ENCODE assay signal across 9 cellular contexts in genomic region chr14:68249534-68250517, GRCh38.
DNase-seq lines count a peak whose midpoint lies in the region; ATAC-seq, FAIRE-seq and TF ChIP-seq lines count a peak whose summit lies in the region.
"Had no signal": no experiment of that assay in that cellular context is flagged by ENCODE, and none has a peak within 500 bp of the region (broad histone marks: within the 10 kb centered on the region; RNA-seq: fewer than 3 reads in every experiment).

No MANE protein-coding gene starts in this region.

- POLR2A ChIA-PET in activated CD4-positive, alpha-beta memory T cell treated with anti-CD3 and anti-CD28 coated beads for 36 hours (lab: Charles Lee): interaction anchor here (0.7 to 2.2 kb wide), 3 partner anchors 532 to 545 kb away, joined by 3 to 8 read pairs (median 3); partner anchors contain the start of gene ZFP36L1

- in situ Hi-C loops in astrocyte of the spinal cord (cut with HindIII; ENCODE audit: low sequenced_read_pairs): loop anchor here (10.0 kb wide), 1 partner anchor 315 kb away; no protein-coding TSS in a partner anchor

- no peaks in the 10 kb centered on the region for H3K9me3 ChIP-seq in lower lobe of right lung

- intact Hi-C loops in lower lobe of right lung (cut with DNase I): loop anchor here (10.0 kb wide), 2 partner anchors 305 to 545 kb away; partner anchors contain the start of gene ZFP36L1
- intact Hi-C loops in activated CD4-positive, alpha-beta memory T cell treated with anti-CD3 and anti-CD28 coated beads for 36 hours (cut with micrococcal nuclease): loop anchor here (5.0 kb wide), 3 partner anchors 308 to 467 kb away; no protein-coding TSS in a partner anchor

- H3K4me3 ChIP-seq in astrocyte of the spinal cord (ENCODE audit: low read depth, low read length) (no peak overlapping the region), lower lobe of right lung (no peak overlapping the region)

- peak overlapping the region; percentile 48 for H3K27ac ChIP-seq in lower lobe of right lung

- no peak for DNase-seq in activated naive CD4-positive, alpha-beta T cell treated with anti-CD3 and anti-CD28 coated beads, Interleukin-2, amount 50 U/mL, for 72 hours (ENCODE audit: low spot score in 2 of 2)
- no peak for DNase-seq in activated naive CD4-positive, alpha-beta T cell (lab: John Stamatoyannopoulos, UW)
- DNase-seq in astrocyte of the spinal cord (ENCODE audit: low read depth, low spot score) (peak; percentile 80), lower lobe of right lung (no peak), urothelium cell line (ENCODE audit: low spot score) (peak; percentile 40), D721Med (ENCODE audit: insufficient read length, low spot score) (no peak)
- no peak for DNase-seq in activated CD8-positive, alpha-beta memory T cell treated with anti-CD3 and anti-CD28 coated beads, Interleukin-2, amount 50 U/mL, for 48 hours
- no peak for DNase-seq in activated CD4-positive, alpha-beta memory T cell treated with anti-CD3 and anti-CD28 coated beads for 36 hours
- DNase-seq: SIG-M5 had no signal

- CTCF ChIA-PET in activated CD4-positive, alpha-beta memory T cell treated with anti-CD3 and anti-CD28 coated beads for 36 hours (lab: Charles Lee): interaction anchor here (0.7 to 9.5 kb wide), 31 partner anchors 9 to 593 kb away, joined by 3 to 142 read pairs (median 4); no protein-coding TSS in a partner anchor

- H3K27me3 Mint-ChIP-seq in activated CD4-positive, alpha-beta memory T cell treated with anti-CD3 and anti-CD28 coated beads for 36 hours: no peaks in the 10 kb centered on the region

- H3K36me3 ChIP-seq in lower lobe of right lung: no peaks in the 10 kb centered on the region

- peak overlapping the region in 1 of 2 donors; percentile 1 for H3K27ac Mint-ChIP-seq in activated naive CD4-positive, alpha-beta T cell treated with anti-CD3 and anti-CD28 coated beads, Interleukin-2, amount 50 U/mL, for 72 hours
- no peak overlapping the region for H3K27ac Mint-ChIP-seq in activated CD4-positive, alpha-beta memory T cell treated with anti-CD3 and anti-CD28 coated beads for 36 hours

- H3K4me3 Mint-ChIP-seq in activated CD4-positive, alpha-beta memory T cell treated with anti-CD3 and anti-CD28 coated beads for 36 hours: no peak overlapping the region

- H3K36me3 Mint-ChIP-seq in activated naive CD4-positive, alpha-beta T cell treated with anti-CD3 and anti-CD28 coated beads, Interleukin-2, amount 50 U/mL, for 72 hours: no peaks in the 10 kb centered on the region
- H3K36me3 Mint-ChIP-seq in activated CD4-positive, alpha-beta memory T cell treated with anti-CD3 and anti-CD28 coated beads for 36 hours: no peaks in the 10 kb centered on the region

- TF ChIP-seq CTCF in astrocyte of the spinal cord (IDR thresholded peaks at IDR 0.05; ENCODE audit: low read depth, low read length) (no peak), lower lobe of right lung (IDR thresholded peaks at IDR 0.05) (no peak), D721Med (IDR thresholded peaks at IDR 0.05; ENCODE audit: insufficient read depth, missing control alignments) (no peak)

- H3K4me1 ChIP-seq in lower lobe of right lung: peaks cover 69% of the 10 kb centered on the region

- FAIRE-seq in urothelium cell line (lab: Jason Lieb, UNC) (peak; percentile 70), D721Med (lab: Jason Lieb, UNC) (no peak)

- ATAC-seq in activated naive CD4-positive, alpha-beta T cell treated with anti-CD3 and anti-CD28 coated beads, Interleukin-2, amount 50 U/mL, for 72 hours: peak; percentile 36 to 56
- no peak for ATAC-seq in lower lobe of right lung

- no peaks in the 10 kb centered on the region for H3K27me3 ChIP-seq in lower lobe of right lung (ENCODE audit: low read depth)

- H3K9me3 Mint-ChIP-seq in activated naive CD4-positive, alpha-beta T cell treated with anti-CD3 and anti-CD28 coated beads, Interleukin-2, amount 50 U/mL, for 72 hours: no peaks in the 10 kb centered on the region
- no peaks in the 10 kb centered on the region for H3K9me3 Mint-ChIP-seq in activated CD4-positive, alpha-beta memory T cell treated with anti-CD3 and anti-CD28 coated beads for 36 hours

- H3K4me1 Mint-ChIP-seq in activated CD4-positive, alpha-beta memory T cell treated with anti-CD3 and anti-CD28 coated beads for 36 hours (ENCODE audit: low read depth): peaks cover 36% of the 10 kb centered on the region

Comparison
In these comparisons a context has a peak if more than half of its experiments do, and no peak if none do; other contexts are left out.
1. ATAC-seq: peak in activated naive CD4-positive, alpha-beta T cell treated with anti-CD3 and anti-CD28 coated beads, Interleukin-2, amount 50 U/mL, for 72 hours (2 of 2); none in lower lobe of right lung (0 of 2).
2. DNase-seq: peak in astrocyte of the spinal cord (single experiment) and urothelium cell line (single experiment); none in activated naive CD4-positive, alpha-beta T cell treated with anti-CD3 and anti-CD28 coated beads, Interleukin-2, amount 50 U/mL, for 72 hours (0 of 2), activated naive CD4-positive, alpha-beta T cell (0 of 4), lower lobe of right lung (single experiment), D721Med (single experiment), activated CD8-positive, alpha-beta memory T cell treated with anti-CD3 and anti-CD28 coated beads, Interleukin-2, amount 50 U/mL, for 48 hours (single experiment) and activated CD4-positive, alpha-beta memory T cell treated with anti-CD3 and anti-CD28 coated beads for 36 hours (single experiment).